Comparison of ENCODE assay signal across 8 cellular contexts in the genomic region with DNA sequence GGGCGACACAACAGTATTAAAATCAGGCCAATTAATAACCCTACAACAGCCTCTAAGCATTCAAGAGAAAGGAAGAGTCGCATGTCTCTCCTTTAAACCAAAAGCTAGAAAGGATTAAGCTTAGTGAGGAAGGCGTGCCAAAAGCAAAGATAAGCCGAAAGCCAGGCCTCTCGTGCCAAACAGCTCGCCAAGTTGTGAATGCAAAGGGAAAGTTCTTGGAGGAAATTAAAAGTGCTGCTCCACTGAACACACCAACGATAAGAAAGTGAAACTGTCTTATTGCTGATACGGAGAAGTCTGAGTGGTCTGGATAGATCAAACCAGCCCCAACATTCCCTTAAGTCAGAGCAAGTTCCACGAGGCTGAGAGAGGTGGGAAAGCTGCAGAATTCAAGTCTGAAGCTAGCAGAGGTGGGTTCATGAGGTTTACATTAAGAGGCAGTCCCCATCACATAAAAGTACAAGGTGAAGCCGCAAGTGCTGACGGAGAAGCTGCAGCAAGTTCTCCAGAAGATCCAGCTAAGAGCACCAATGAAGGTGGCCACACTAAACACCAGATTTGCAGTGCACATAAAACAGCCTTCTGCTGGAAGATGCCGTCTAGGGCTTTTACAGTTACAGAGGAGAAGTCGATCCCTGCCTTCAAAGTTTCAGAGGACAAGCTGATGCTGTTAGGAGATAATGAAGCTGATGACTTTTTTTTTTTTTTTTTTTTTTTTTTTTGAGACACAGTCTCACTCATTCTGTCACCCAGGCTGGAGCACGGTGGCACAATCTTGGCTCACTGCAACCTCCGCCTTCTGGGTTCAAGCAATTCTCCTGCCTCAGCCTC.
DNase-seq lines count a peak whose midpoint lies in the region; ATAC-seq and TF ChIP-seq lines count a peak whose summit lies in the region.

No MANE protein-coding gene starts in this region.

- DNase-seq in AG04449 (ENCODE audit: low read depth, low spot score) = no peak
- DNase-seq in astrocyte of the spinal cord (ENCODE audit: low read depth, low spot score) = peak; percentile 28
- no peak for DNase-seq in NCI-H774 (lab: John Stamatoyannopoulos, UW)
- DNase-seq in dedifferentiated amniotic fluid mesenchymal stem cell (ENCODE audit: extremely low spot score) = no peak

- in situ Hi-C loops in astrocyte of the spinal cord (cut with HindIII; ENCODE audit: low sequenced_read_pairs) = no loop called here

- H3K4me1 ChIP-seq in mononuclear cell (ENCODE audit: insufficient read depth, low read length) = peaks cover 45% of the 10 kb centered on the region

- peak; percentile 66 for ATAC-seq in HG02885 (IDR thresholded peaks at IDR 0.05; ENCODE audit: poor library complexity, unreplicated experiment)
- ATAC-seq in HG03521 (IDR thresholded peaks at IDR 0.05; ENCODE audit: unreplicated experiment) = no peak
- ATAC-seq in GM19467 (IDR thresholded peaks at IDR 0.05; ENCODE audit: unreplicated experiment) = no peak

- POLR2A ChIA-PET in AG04449 (lab: Yijun Ruan, JAX) = no interaction called here

- TF ChIP-seq CTCF in AG04449 (IDR thresholded peaks at IDR 0.05; ENCODE audit: insufficient read depth, low read length, missing control alignments) = no peak
- no peak for TF ChIP-seq CTCF in astrocyte of the spinal cord (IDR thresholded peaks at IDR 0.05; ENCODE audit: low read depth, low read length)

- H3K27me3 ChIP-seq in mononuclear cell (ENCODE audit: insufficient read depth, low read length) = no peaks in the 10 kb centered on the region

- peak overlapping the region; percentile 32 for H3K4me3 ChIP-seq in AG04449 (ENCODE audit: low read depth, low read length)
- no peak overlapping the region for H3K4me3 ChIP-seq in astrocyte of the spinal cord (ENCODE audit: low read depth, low read length)
- peak overlapping the region; percentile 32 for H3K4me3 ChIP-seq in mononuclear cell (ENCODE audit: low read length)

- CTCF ChIA-PET in AG04449 (lab: Yijun Ruan, JAX) = interaction anchor here (0.8 to 1.0 kb wide), 2 partner anchors 8 to 172 kb away, joined by 3 read pairs; no protein-coding TSS in a partner anchor

- H3K9me3 ChIP-seq in mononuclear cell (ENCODE audit: low read depth, low read length) = no peaks in the 10 kb centered on the region
